12 cellular contexts compared by ENCODE assay signal in genomic region chr16:67195676-67196075, GRCh38. TPM values are rescaled to one million over a fixed set of nuclear protein-coding genes. Genes with fewer than 3 reads are reported as not detected.
"Had no signal": no experiment of that assay in that cellular context is flagged by ENCODE, and none has a peak within 500 bp of the region (broad histone marks: within the 10 kb centered on the region; RNA-seq: fewer than 3 reads in every experiment).

No MANE protein-coding gene starts in this region.

- H2AFZ ChIP-seq: hepatocyte had no signal

- H3K27ac ChIP-seq: coronary artery, hepatocyte, transverse colon had no signal

- DNase-seq: activated CD8-positive, alpha-beta memory T cell treated with anti-CD3 and anti-CD28 coated beads, Interleukin-2, amount 50 U/mL, for 48 hours; activated effector memory CD4-positive, alpha-beta T cell treated with anti-CD3 and anti-CD28 coated beads, Interleukin-2, amount 50 U/mL, for 16 hours; erythroblast; left ventricle myocardium superior; retina; stimulated activated CD4-positive, alpha-beta T cell treated with anti-CD3 and anti-CD28 coated beads, Interleukin-15, amount 100 ng/mL, for 24 hours; stimulated activated CD4-positive, alpha-beta T cell treated with anti-CD3 and anti-CD28 coated beads, Interleukin-4, amount 100 ng/mL, for 24 hours; transverse colon had no signal

- H3K4me3 ChIP-seq: coronary artery, hepatocyte, transverse colon had no signal

- H3K27me3 ChIP-seq: hepatocyte, transverse colon had no signal

- H3K9me3 ChIP-seq: transverse colon had no signal

- H3K4me2 ChIP-seq: hepatocyte had no signal

- ATAC-seq: left ventricle myocardium superior, SK-N-SH treated with all-trans-retinoic acid at 6 μM for 48 hours had no signal

RNA-seq across cellular contexts. Expression of gene ELMO3, which starts 3.3 kb away (rescaled TPM):
- total RNA-seq: skeletal muscle tissue had no signal
